1 cellular context compared by ENCODE assay signal in the genomic region with DNA sequence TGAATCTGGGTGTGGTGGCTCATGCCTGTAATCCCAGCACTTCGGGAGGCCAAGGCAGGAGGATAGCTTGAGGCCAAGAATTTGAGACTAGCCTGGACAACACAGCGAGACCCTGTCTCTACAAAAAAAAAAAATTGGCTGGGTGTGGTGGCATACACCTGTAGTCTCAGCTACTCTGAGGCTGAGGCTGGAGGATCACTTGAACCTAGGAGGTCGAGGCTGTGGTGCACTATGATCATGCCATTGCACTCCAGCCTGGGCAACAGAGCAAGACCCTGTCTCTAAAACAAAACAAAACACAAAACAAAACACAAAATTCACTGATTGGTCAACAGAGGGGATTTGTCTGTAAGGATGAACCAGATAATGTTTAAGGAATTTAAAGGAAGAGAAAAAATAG.
TF ChIP-seq lines count a peak whose summit lies in the region.

No MANE protein-coding gene starts in this region.

TF ChIP-seq in HepG2, 621 proteins besides CTCF, POLR2A, EP300 and RAD21 (continued from another document):
- TF ChIP-seq AHDC1 (CRISPR knock-in tag; IDR thresholded peaks at IDR 0.05; ENCODE audit: borderline replicate concordance): no peak
- 0 out of 2 replicates have a peak, but pooled peaks have one; percentile 26 for TF ChIP-seq ZNF121 (CRISPR knock-in tag; IDR thresholded peaks at IDR 0.05)
- no peak for TF ChIP-seq NFIB (CRISPR knock-in tag; IDR thresholded peaks at IDR 0.05; ENCODE audit: borderline replicate concordance)
- TF ChIP-seq, protein P1, sequence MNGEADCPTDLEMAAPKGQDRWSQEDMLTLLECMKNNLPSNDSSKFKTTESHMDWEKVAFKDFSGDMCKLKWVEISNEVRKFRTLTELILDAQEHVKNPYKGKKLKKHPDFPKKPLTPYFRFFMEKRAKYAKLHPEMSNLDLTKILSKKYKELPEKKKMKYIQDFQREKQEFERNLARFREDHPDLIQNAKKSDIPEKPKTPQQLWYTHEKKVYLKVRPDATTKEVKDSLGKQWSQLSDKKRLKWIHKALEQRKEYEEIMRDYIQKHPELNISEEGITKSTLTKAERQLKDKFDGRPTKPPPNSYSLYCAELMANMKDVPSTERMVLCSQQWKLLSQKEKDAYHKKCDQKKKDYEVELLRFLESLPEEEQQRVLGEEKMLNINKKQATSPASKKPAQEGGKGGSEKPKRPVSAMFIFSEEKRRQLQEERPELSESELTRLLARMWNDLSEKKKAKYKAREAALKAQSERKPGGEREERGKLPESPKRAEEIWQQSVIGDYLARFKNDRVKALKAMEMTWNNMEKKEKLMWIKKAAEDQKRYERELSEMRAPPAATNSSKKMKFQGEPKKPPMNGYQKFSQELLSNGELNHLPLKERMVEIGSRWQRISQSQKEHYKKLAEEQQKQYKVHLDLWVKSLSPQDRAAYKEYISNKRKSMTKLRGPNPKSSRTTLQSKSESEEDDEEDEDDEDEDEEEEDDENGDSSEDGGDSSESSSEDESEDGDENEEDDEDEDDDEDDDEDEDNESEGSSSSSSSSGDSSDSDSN (CRISPR knock-in tag; IDR thresholded peaks at IDR 0.05): no peak
- no peak for TF ChIP-seq ZNF841 (CRISPR knock-in tag; IDR thresholded peaks at IDR 0.05; ENCODE audit: borderline replicate concordance)
- TF ChIP-seq MBD4 (IDR thresholded peaks at IDR 0.05; ENCODE audit: borderline replicate concordance, low read length): no peak
- no peak for TF ChIP-seq SRSF1 (optimal IDR thresholded peaks at IDR 0.05; ENCODE audit: low read depth, low read length)
